ENCODE assay signal across 9 cellular contexts in genomic region chr19:2043269-2043641, GRCh38. TPM values are rescaled to one million over a fixed set of nuclear protein-coding genes. Genes with fewer than 3 reads are reported as not detected.
DNase-seq lines count a peak whose midpoint lies in the region; ATAC-seq and TF ChIP-seq lines count a peak whose summit lies in the region.
"Had no signal": no experiment of that assay in that cellular context is flagged by ENCODE, and none has a peak within 500 bp of the region (broad histone marks: within the 10 kb centered on the region; RNA-seq: fewer than 3 reads in every experiment).

No MANE protein-coding gene starts in this region.

- H3K4me1 ChIP-seq in heart left ventricle (peaks cover 25 to 95% (median 80%) of the 10 kb centered on the region in 12 donors), uterus (peaks cover 6 to 24% of the 10 kb centered on the region in 2 donors)
- peaks cover 34 to 62% of the 10 kb centered on the region in 2 donors for H3K4me1 ChIP-seq in naive thymus-derived CD4-positive, alpha-beta T cell (ENCODE audit: control insufficient read depth in 2 of 2, insufficient read depth in 2 of 2, low read length in 2 of 2)

- POLR2A ChIA-PET in naive thymus-derived CD4-positive, alpha-beta T cell (lab: Charles Lee), result interaction anchor here (0.7 to 6.5 kb wide), 13 partner anchors 8 to 108 kb away, joined by 3 to 42 read pairs (median 6); partner anchors contain the start of genes AP3D1, IZUMO4 and MKNK2

- peak in 1 of 5 donors; percentile 43 for DNase-seq in heart left ventricle
- DNase-seq in Right ventricle myocardium inferior (ENCODE audit: missing footprints), result no peak
- DNase-seq in central memory CD8-positive, alpha-beta T cell (ENCODE audit: low spot score in 2 of 2), result no peak
- DNase-seq in naive thymus-derived CD4-positive, alpha-beta T cell, result no peak
- DNase-seq in uterus, result peak; percentile 18 to 23
- no peak for DNase-seq in MV-4-11 (lab: John Stamatoyannopoulos, UW)
- DNase-seq in KG1 (lab: John Stamatoyannopoulos, UW), result no peak
- DNase-seq: AML-193 had no signal

- H3K27ac ChIP-seq in heart left ventricle (peak overlapping the region; percentile 71 to 99 (median 90)), uterus (peak overlapping the region; percentile 88 to 89)
- H3K27ac ChIP-seq in naive thymus-derived CD4-positive, alpha-beta T cell (ENCODE audit: low read depth, low read length), result peak overlapping the region; percentile 97

- ATAC-seq in heart left ventricle (peak in 1 of 4 donors; percentile 10), Right ventricle myocardium inferior (no peak), GM18867 (IDR thresholded peaks at IDR 0.05; ENCODE audit: unreplicated experiment) (no peak)
- ATAC-seq in central memory CD8-positive, alpha-beta T cell (replicated peaks; ENCODE audit: extremely low read depth, poor library complexity, severe bottlenecking), result no peak
- ATAC-seq in naive thymus-derived CD4-positive, alpha-beta T cell, result no peak

- H3K27me3 ChIP-seq in heart left ventricle (no peaks in the 10 kb centered on the region), uterus (no peaks in the 10 kb centered on the region)
- no peaks in the 10 kb centered on the region for H3K27me3 ChIP-seq in naive thymus-derived CD4-positive, alpha-beta T cell (ENCODE audit: control insufficient read depth in 2 of 2, insufficient read depth in 2 of 2, low read length in 2 of 2)

- peak overlapping the region; percentile 67 for H3K4me3 Mint-ChIP-seq in central memory CD8-positive, alpha-beta T cell
- H3K4me3 Mint-ChIP-seq in naive thymus-derived CD4-positive, alpha-beta T cell, result peak overlapping the region; percentile 36 to 79 (median 59)

- peaks cover 42% of the 10 kb centered on the region for H3K4me1 Mint-ChIP-seq in central memory CD8-positive, alpha-beta T cell
- peaks cover 4 to 44% (median 23%) of the 10 kb centered on the region in 7 donors for H3K4me1 Mint-ChIP-seq in naive thymus-derived CD4-positive, alpha-beta T cell

- H3K27me3 Mint-ChIP-seq in central memory CD8-positive, alpha-beta T cell, result no peaks in the 10 kb centered on the region
- no peaks in the 10 kb centered on the region for H3K27me3 Mint-ChIP-seq in naive thymus-derived CD4-positive, alpha-beta T cell

- H3K36me3 ChIP-seq in heart left ventricle, result peaks cover 0 to 88% (median 65%) of the 10 kb centered on the region in 9 donors
- peaks cover 0 to 86% (median 39%) of the 10 kb centered on the region in 3 experiments for H3K36me3 ChIP-seq in naive thymus-derived CD4-positive, alpha-beta T cell (ENCODE audit: control insufficient read depth in 2 of 3, insufficient read depth in 3 of 3, low read length in 3 of 3)
- H3K36me3 ChIP-seq in uterus, result no peaks in the 10 kb centered on the region

- 55 to 83% (median 62%) methylated on average over 3 to 8 of the region's 8 CpGs for WGBS in heart left ventricle, 4 donors

- peak overlapping the region; percentile 97 for H3K27ac Mint-ChIP-seq in central memory CD8-positive, alpha-beta T cell (ENCODE audit: low read depth)
- H3K27ac Mint-ChIP-seq in naive thymus-derived CD4-positive, alpha-beta T cell, result peak overlapping the region; percentile 76 to 96 (median 92)

- H3K9me3 Mint-ChIP-seq in central memory CD8-positive, alpha-beta T cell, result no peaks in the 10 kb centered on the region
- H3K9me3 Mint-ChIP-seq in naive thymus-derived CD4-positive, alpha-beta T cell, result no peaks in the 10 kb centered on the region

- H3K9me3 ChIP-seq in heart left ventricle, result no peaks in the 10 kb centered on the region
- no peaks in the 10 kb centered on the region for H3K9me3 ChIP-seq in naive thymus-derived CD4-positive, alpha-beta T cell (ENCODE audit: control insufficient read depth in 2 of 3, low read length in 3 of 3)
- H3K9me3 ChIP-seq in uterus, result no peaks in the 10 kb centered on the region

- CTCF ChIA-PET in naive thymus-derived CD4-positive, alpha-beta T cell (lab: Charles Lee), result interaction anchor here (0.8 kb wide), 1 partner anchor 774 kb away, joined by 3 read pairs; the partner anchor contains the start of gene CIRBP

- peaks cover 60% of the 10 kb centered on the region for H3K36me3 Mint-ChIP-seq in central memory CD8-positive, alpha-beta T cell (ENCODE audit: insufficient read depth)
- H3K36me3 Mint-ChIP-seq in naive thymus-derived CD4-positive, alpha-beta T cell, result peaks cover 0 to 11% (median 0%) of the 10 kb centered on the region in 5 donors

- TF ChIP-seq POLR2A in heart left ventricle (IDR thresholded peaks at IDR 0.05) (no peak), uterus (IDR thresholded peaks at IDR 0.05) (no peak)

- intact Hi-C loops in heart left ventricle (cut with DNase I) (no loop called here), Right ventricle myocardium inferior (cut with DNase I) (no loop called here), uterus (cut with DNase I; ENCODE audit: low total_unique reads) (no loop called here)
- intact Hi-C loops in naive thymus-derived CD4-positive, alpha-beta T cell (cut with micrococcal nuclease), result no loop called here

- no peak overlapping the region for H3K4me3 ChIP-seq in heart left ventricle
- no peak overlapping the region for H3K4me3 ChIP-seq in naive thymus-derived CD4-positive, alpha-beta T cell (ENCODE audit: low read length)
- no peak overlapping the region for H3K4me3 ChIP-seq in uterus

- TF ChIP-seq CTCF in heart left ventricle (IDR thresholded peaks at IDR 0.05) (no peak), uterus (IDR thresholded peaks at IDR 0.05) (no peak)

RNA-seq across cellular contexts. Expression of gene MKNK2, which starts 7.8 kb away (rescaled TPM):
- total RNA-seq in heart left ventricle (100 to 1,000 TPM; 129 to 318 (median 155) TPM), Right ventricle myocardium inferior (234 TPM), uterus (100 to 1,000 TPM in 2 of 4 donors, 10 to 100 TPM in 2; 34.6 to 155 (median 81.7) TPM)
- polyA plus RNA-seq in heart left ventricle, result 100 to 1,000 TPM; 110 to 197 TPM
- 100 to 1,000 TPM; 190 to 347 (median 238) TPM for total RNA-seq in naive thymus-derived CD4-positive, alpha-beta T cell
- 10 to 100 TPM; 28.8 to 52.9 TPM for polyA plus RNA-seq in naive thymus-derived CD4-positive, alpha-beta T cell

RNA-seq across cellular contexts. Expression of gene BTBD2, which starts 27.7 kb away (rescaled TPM):
- total RNA-seq in heart left ventricle (10 to 100 TPM; 47.3 to 81.8 (median 52.6) TPM), Right ventricle myocardium inferior (48.7 TPM), uterus (100 to 1,000 TPM in 1 of 4 donors, 10 to 100 TPM in 3; 48.2 to 105 (median 61.8) TPM)
- polyA plus RNA-seq in heart left ventricle, result 10 to 100 TPM; 39.4 to 46.2 TPM
- total RNA-seq in naive thymus-derived CD4-positive, alpha-beta T cell, result 10 to 100 TPM; 53.0 to 70.8 (median 67.5) TPM
- 1 to 10 TPM; 5.2 to 6.5 TPM for polyA plus RNA-seq in naive thymus-derived CD4-positive, alpha-beta T cell

RNA-seq across cellular contexts. Expression of gene MOB3A, which starts 52.9 kb away (rescaled TPM):
- total RNA-seq in heart left ventricle (10 to 100 TPM; 10.8 to 32.3 (median 16.7) TPM), Right ventricle myocardium inferior (14.3 TPM), uterus (10 to 100 TPM; 10.2 to 81.4 (median 20.7) TPM)
- 10 to 100 TPM in 1 of 2 donors, 1 to 10 TPM in 1; 7.1 to 18.6 TPM for polyA plus RNA-seq in heart left ventricle
- 100 to 1,000 TPM in 4 of 5 experiments, 10 to 100 TPM in 1; 93.2 to 269 (median 117) TPM for total RNA-seq in naive thymus-derived CD4-positive, alpha-beta T cell
- polyA plus RNA-seq in naive thymus-derived CD4-positive, alpha-beta T cell, result 100 to 1,000 TPM in 1 of 2 donors, 10 to 100 TPM in 1; 49.5 to 114 TPM

RNA-seq across cellular contexts. Expression of gene IZUMO4, which starts 53.5 kb away (rescaled TPM):
- total RNA-seq in heart left ventricle (1 to 10 TPM in 8 of 9 donors, not detected in 1; 1.7 to 6.2 (median 2.3) TPM), Right ventricle myocardium inferior (1.4 TPM), uterus (10 to 100 TPM in 1 of 4 donors, 1 to 10 TPM in 3; 1.5 to 86.1 (median 5.7) TPM)
- polyA plus RNA-seq in heart left ventricle, result 1 to 10 TPM; 4.4 to 5.8 TPM
- 10 to 100 TPM; 12.2 to 26.8 (median 15.7) TPM for total RNA-seq in naive thymus-derived CD4-positive, alpha-beta T cell
- 1 to 10 TPM in 1 of 2 donors, under 1 TPM in 1; 0.73 to 1.9 TPM for polyA plus RNA-seq in naive thymus-derived CD4-positive, alpha-beta T cell

Comparison
In these comparisons a context has a peak if more than half of its experiments do, and no peak if none do; other contexts are left out.
1. DNase-seq: peak in uterus (2 of 2); none in Right ventricle myocardium inferior (single experiment), central memory CD8-positive, alpha-beta T cell (0 of 2), naive thymus-derived CD4-positive, alpha-beta T cell (0 of 9), MV-4-11 (single experiment) and KG1 (single experiment).
2. Peak in every context shown above with its lines, with median percentiles within 50 percentile points of each other: H3K27ac ChIP-seq.